8 cellular contexts compared by ENCODE assay signal in genomic region chr7:122887198-122887597, GRCh38. TPM values are rescaled to one million over a fixed set of nuclear protein-coding genes. Genes with fewer than 3 reads are reported as not detected.
A peak's percentile ranks its signal among the peaks of the same experiment; 100 is the strongest.
DNase-seq lines count a peak whose midpoint lies in the region; ATAC-seq and TF ChIP-seq lines count a peak whose summit lies in the region.

No MANE protein-coding gene starts in this region.

- no peak overlapping the region for H2BK15ac ChIP-seq in mesendoderm (replicated peaks; ENCODE audit: low read depth)

- no peak overlapping the region for H3K4ac ChIP-seq in mesendoderm (ENCODE audit: low read depth, low read length)

- no peaks in the 10 kb centered on the region for H3K36me3 Mint-ChIP-seq in CD14-positive monocyte

- peaks cover 49 to 65% (median 54%) of the 10 kb centered on the region in 3 donors for H3K27me3 Mint-ChIP-seq in CD14-positive monocyte (ENCODE audit: low read depth in 3 of 3)

- ATAC-seq in HG03442 (IDR thresholded peaks at IDR 0.05; ENCODE audit: unreplicated experiment) (peak; percentile 30), esophagus mucosa (peak; percentile 50)

- H3K27me3 ChIP-seq in mesendoderm (ENCODE audit: insufficient read depth, low read length, poor library complexity) (peaks cover 3% of the 10 kb centered on the region), tibial nerve (peaks cover 0 to 8% of the 10 kb centered on the region in 2 donors)

- H3K9ac ChIP-seq in SK-N-MC (ENCODE audit: insufficient read length) (peak overlapping the region; percentile 79), mesendoderm (ENCODE audit: low read length) (peak overlapping the region; percentile 72)

- no peak overlapping the region for H2BK5ac ChIP-seq in mesendoderm (ENCODE audit: low read length)

- no peak overlapping the region for H4K5ac ChIP-seq in mesendoderm (ENCODE audit: low read length)

- peak overlapping the region; percentile 87 for H3K4me2 ChIP-seq in mesendoderm (ENCODE audit: low read length)

- no peak overlapping the region for H3K27ac ChIP-seq in SK-N-MC
- H3K27ac ChIP-seq in mesendoderm (ENCODE audit: low read depth, low read length): no peak overlapping the region
- peak overlapping the region in 2 of 4 donors; percentile 44 to 91 for H3K27ac ChIP-seq in tibial nerve

- H2AK5ac ChIP-seq in mesendoderm (ENCODE audit: low read length): no peak overlapping the region

- H3K4me1 ChIP-seq in mesendoderm (ENCODE audit: control insufficient read depth, low read depth, low read length) (no peaks in the 10 kb centered on the region), tibial nerve (peaks cover 0 to 29% (median 0%) of the 10 kb centered on the region in 4 donors)

- no peaks in the 10 kb centered on the region for H3K79me2 ChIP-seq in mesendoderm (ENCODE audit: control insufficient read depth, insufficient read depth, low read length)

- no peak for TF ChIP-seq POLR2A in tibial nerve (IDR thresholded peaks at IDR 0.05)

- H2BK120ac ChIP-seq in mesendoderm (ENCODE audit: low read depth, low read length): no peak overlapping the region

- no peaks in the 10 kb centered on the region for H3K79me1 ChIP-seq in mesendoderm (ENCODE audit: low read length)

- DNase-seq in CD14-positive monocyte (ENCODE audit: low spot score): no peak
- DNase-seq in SK-N-MC (ENCODE audit: low read depth, low spot score): no peak
- peak; percentile 84 for DNase-seq in mesendoderm
- DNase-seq in tibial nerve (ENCODE audit: low spot score in 2 of 2): peak; percentile 43 to 55
- no peak for DNase-seq in stimulated activated naive CD4-positive, alpha-beta T cell treated with Interleukin-2 at 50 U/mL for 16 hours (lab: John Stamatoyannopoulos, UW)
- DNase-seq in CD1c-positive myeloid dendritic cell (ENCODE audit: extremely low spot score): no peak

- TF ChIP-seq CTCF in CD14-positive monocyte (IDR thresholded peaks at IDR 0.05) (no peak), tibial nerve (IDR thresholded peaks at IDR 0.05) (peak in 3 of 5 experiments; percentile 16 to 21 (median 18))

- no peak for TF ChIP-seq EP300 in tibial nerve (IDR thresholded peaks at IDR 0.05)

- H3K9me3 Mint-ChIP-seq in CD14-positive monocyte: peaks cover 0 to 10% (median 2%) of the 10 kb centered on the region in 7 donors

- H3K36me3 ChIP-seq in SK-N-MC (ENCODE audit: insufficient read depth, low read length): no peaks in the 10 kb centered on the region; the same call in 1 of the 2 replicates
- no peaks in the 10 kb centered on the region for H3K36me3 ChIP-seq in mesendoderm (ENCODE audit: control insufficient read depth, insufficient read depth, low read length)
- H3K36me3 ChIP-seq in tibial nerve: no peaks in the 10 kb centered on the region

- H3K4me1 Mint-ChIP-seq in CD14-positive monocyte: peaks cover 5% of the 10 kb centered on the region

- H3K18ac ChIP-seq in mesendoderm (ENCODE audit: low read length): peak overlapping the region; percentile 88

- H3K56ac ChIP-seq in mesendoderm (ENCODE audit: low read length): peak overlapping the region; percentile 91

- no peak overlapping the region for H3K23ac ChIP-seq in mesendoderm (ENCODE audit: low read length)

- H3K4me3 Mint-ChIP-seq in CD14-positive monocyte: peak overlapping the region; percentile 39 to 84

- intact Hi-C loops in CD14-positive monocyte (cut with micrococcal nuclease): no loop called here

- WGBS in mesendoderm (ENCODE audit: extremely low coverage, insufficient coverage, low lambda C conversion rate): no CpG with 5 or more reads among the region's 12 CpGs
- WGBS in tibial nerve, 2 donors: 0 to 3% methylated on average over 12 of the region's 12 CpGs

- H3K9me3 ChIP-seq in SK-N-MC (ENCODE audit: low read depth, low read length) (no peaks in the 10 kb centered on the region), tibial nerve (no peaks in the 10 kb centered on the region)

- no peak overlapping the region for H4K8ac ChIP-seq in mesendoderm (ENCODE audit: low read depth, low read length)

- H3K27ac Mint-ChIP-seq in CD14-positive monocyte: peak overlapping the region in 1 of 7 donors; percentile 21

- H3K4me3 ChIP-seq in SK-N-MC: peak overlapping the region; percentile 95
- peak overlapping the region; percentile 0 for H3K4me3 ChIP-seq in mesendoderm (ENCODE audit: low read length)
- peak overlapping the region; percentile 55 to 85 (median 67) for H3K4me3 ChIP-seq in tibial nerve

RNA-seq across cellular contexts. Expression of gene CADPS2, which starts 0.9 kb away (rescaled TPM):
- not detected for polyA plus RNA-seq in CD14-positive monocyte
- total RNA-seq in esophagus mucosa: 2.4 TPM
- 7.1 TPM for polyA plus RNA-seq in mesendoderm (2013, experiment 1 of 2)
- 7.1 TPM for polyA plus RNA-seq in mesendoderm (2013, experiment 2 of 2)
- total RNA-seq in tibial nerve: 10 to 100 TPM; 20.3 to 44.4 (median 27.1) TPM

Comparison
In these comparisons a context has a peak if more than half of its experiments do, and no peak if none do; other contexts are left out.
1. DNase-seq: peak in mesendoderm (single experiment) and tibial nerve (2 of 2); none in CD14-positive monocyte (single experiment), SK-N-MC (single experiment), stimulated activated naive CD4-positive, alpha-beta T cell treated with Interleukin-2 at 50 U/mL for 16 hours (single experiment) and CD1c-positive myeloid dendritic cell (single experiment).
2. H3K4me3 ChIP-seq: peak in every context shown above with its lines; median percentile 95 in SK-N-MC; 67 in tibial nerve; 0 in mesendoderm.